17 cellular contexts compared by ENCODE assay signal in the genomic region with DNA sequence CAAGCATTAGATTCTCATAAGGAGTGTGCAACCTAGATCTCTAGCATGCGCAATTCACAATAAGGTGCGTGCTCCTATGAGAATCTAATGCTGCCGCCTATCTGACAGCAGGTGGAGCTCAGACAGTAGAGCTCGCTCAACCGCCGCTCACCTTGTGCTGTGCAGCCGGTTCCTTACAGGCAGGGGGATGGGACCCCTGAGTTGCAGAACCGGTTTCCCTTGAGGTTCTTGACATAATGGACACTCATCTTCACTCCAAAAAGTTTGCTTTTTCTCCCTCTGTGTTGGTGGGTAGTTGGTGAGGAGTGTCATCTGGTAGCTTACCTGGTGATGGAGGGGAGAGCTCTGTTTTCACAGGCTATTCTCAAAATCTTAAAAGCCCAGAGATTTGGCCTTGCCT.
A peak's percentile ranks its signal among the peaks of the same experiment; 100 is the strongest.
DNase-seq lines count a peak whose midpoint lies in the region; ATAC-seq, FAIRE-seq and TF ChIP-seq lines count a peak whose summit lies in the region.
"Had no signal": no experiment of that assay in that cellular context is flagged by ENCODE, and none has a peak within 500 bp of the region (broad histone marks: within the 10 kb centered on the region; RNA-seq: fewer than 3 reads in every experiment).

No MANE protein-coding gene starts in this region.

- no peak overlapping the region for H3K9ac ChIP-seq in K562 (ENCODE audit: insufficient read depth in 1 of 2, low read depth in 2 of 2, low read length in 2 of 2)

- H3K9me3 ChIP-seq in K562 (replicated peaks; ENCODE audit: control insufficient read depth, insufficient read depth, low read depth, low read length), result no peaks in the 10 kb centered on the region
- no peaks in the 10 kb centered on the region for H3K9me3 ChIP-seq in lower lobe of right lung
- no peaks in the 10 kb centered on the region for H3K9me3 ChIP-seq in right cardiac atrium (ENCODE audit: control insufficient read depth, low read length)

- FAIRE-seq in K562 (lab: Jason Lieb, UNC), result no peak
- FAIRE-seq: frontal cortex, G401.6 had no signal

- ATAC-seq in K562, result 0 out of 3 replicates have a peak, but pooled peaks have one; percentile 47
- ATAC-seq in lower lobe of right lung, result peak; percentile 90 to 96
- no peak for ATAC-seq in GM19397 (IDR thresholded peaks at IDR 0.05; ENCODE audit: unreplicated experiment)
- no peak for ATAC-seq in HG03520 (IDR thresholded peaks at IDR 0.05; ENCODE audit: unreplicated experiment)
- ATAC-seq in right cardiac atrium, result no peak
- ATAC-seq in GM21360 (IDR thresholded peaks at IDR 0.05; ENCODE audit: unreplicated experiment), result no peak

- TF ChIP-seq CTCF in LNCaP clone FGC (IDR thresholded peaks at IDR 0.05; ENCODE audit: control insufficient read depth, extremely low read depth, insufficient read depth), result peak; percentile 35
- TF ChIP-seq CTCF in K562 (IDR thresholded peaks at IDR 0.05 in 2 of 3, conservative IDR thresholded peaks at IDR 0.05 in 1 of 3; ENCODE audit: insufficient read depth in 2 of 3, low read depth in 1 of 3, low read length in 3 of 3), result 0 out of 6 replicates have a peak, but pooled peaks of 1 of the 3 experiments have one; percentile 9
- TF ChIP-seq CTCF in lower lobe of right lung (IDR thresholded peaks at IDR 0.05), result peak; percentile 41

- in situ Hi-C loops in K562 (cut with MboI), result no loop called here

- H3K4me3 ChIP-seq in LNCaP clone FGC (ENCODE audit: low read depth, low read length) (no peak overlapping the region), K562 (no peak overlapping the region), lower lobe of right lung (no peak overlapping the region), right cardiac atrium (ENCODE audit: low read length) (no peak overlapping the region)

- POLR2A ChIA-PET in K562 (lab: Yijun Ruan, JAX), result no interaction called here

- BruUV-seq in K562 (replicated peaks; lab: Mats Ljungman, UMichigan), result no TSS peak

- H3K4me2 ChIP-seq in K562 (ENCODE audit: insufficient read depth, low read length), result no peak overlapping the region

- H2AFZ ChIP-seq in K562 (ENCODE audit: low read depth, low read length), result no peak overlapping the region

- H3K27ac ChIP-seq in K562 (ENCODE audit: extremely low read depth, low read depth, low read length), result no peak overlapping the region
- H3K27ac ChIP-seq in lower lobe of right lung, result no peak overlapping the region
- H3K27ac ChIP-seq in right cardiac atrium (ENCODE audit: low read length), result no peak overlapping the region

- no peak for TF ChIP-seq POLR2A in K562 (conservative IDR thresholded peaks at IDR 0.05)

- no peaks in the 10 kb centered on the region for H3K36me3 ChIP-seq in K562 (ENCODE audit: control insufficient read depth, insufficient read depth, low read length)
- no peaks in the 10 kb centered on the region for H3K36me3 ChIP-seq in lower lobe of right lung

- H4K20me1 ChIP-seq in K562 (replicated peaks; ENCODE audit: control insufficient read depth, insufficient read depth, low read length), result no peaks in the 10 kb centered on the region

- no peak for TF ChIP-seq EP300 in K562 (IDR thresholded peaks at IDR 0.05; ENCODE audit: low read length)

- H3K79me2 ChIP-seq in K562 (ENCODE audit: control insufficient read depth, insufficient read depth, low read length), result no peaks in the 10 kb centered on the region

- CTCF ChIA-PET in K562 (lab: Yijun Ruan, JAX; ENCODE audit: low intra/inter-chr PET ratio), result interaction anchor here (0.6 kb wide), 1 partner anchor 144 kb away, joined by 3 read pairs; no protein-coding TSS in a partner anchor

- no peaks in the 10 kb centered on the region for H3K9me1 ChIP-seq in K562 (ENCODE audit: control insufficient read depth, insufficient read depth, low read length)

- DNase-seq in COLO668 (lab: John Stamatoyannopoulos, UW; ENCODE audit: unreplicated experiment) (peak; percentile 24), LNCaP clone FGC (ENCODE audit: low read depth) (no peak), K562 (ENCODE audit: extremely low read depth in 1 of 4, low spot score in 3 of 4) (no peak), lower lobe of right lung (peak; percentile 84), right cardiac atrium (no peak)
- DNase-seq: activated B cell treated with CpG ODN at 0.5 μM for 24 hours; activated T-cell treated with anti-CD3 and anti-CD28 coated beads, Interleukin-2, amount 50 U/mL, for 24 hours; AML-193; amygdala; KG1; NCI-H446; stimulated activated CD8-positive, alpha-beta memory T cell treated with anti-CD3 and anti-CD28 coated beads, Interleukin-4, amount 100 ng/mL, for 48 hours had no signal

- peak in 1 of 2 experiments; percentile 28; a peak in 2 of 4 replicates for TF ChIP-seq RAD21 in K562 (CRISPR knock-in tag; conservative IDR thresholded peaks at IDR 0.05 in 1 of 2, IDR thresholded peaks at IDR 0.05 in 1 of 2)

- no peaks in the 10 kb centered on the region for H3K27me3 ChIP-seq in K562 (ENCODE audit: control insufficient read depth in 2 of 2, insufficient read depth in 2 of 2, low read length in 2 of 2)
- H3K27me3 ChIP-seq in lower lobe of right lung (ENCODE audit: low read depth), result no peaks in the 10 kb centered on the region
- no peaks in the 10 kb centered on the region for H3K27me3 ChIP-seq in right cardiac atrium (ENCODE audit: control insufficient read depth, insufficient read depth)

- intact Hi-C loops in K562 (cut with micrococcal nuclease) (no loop called here), lower lobe of right lung (cut with DNase I) (no loop called here), right cardiac atrium (cut with DNase I) (no loop called here)

- H3K4me1 ChIP-seq in K562 (replicated peaks in 1 of 2; ENCODE audit: control insufficient read depth in 2 of 2, insufficient read depth in 2 of 2, low read length in 2 of 2) (peaks cover 0 to 3% of the 10 kb centered on the region in 2 experiments; a peak in 3 of 5 replicates), lower lobe of right lung (peaks cover 16% of the 10 kb centered on the region), right cardiac atrium (ENCODE audit: control insufficient read depth, insufficient read depth, low read length) (peaks cover 3% of the 10 kb centered on the region)

- 38% methylated on average over 4 of the region's 8 CpGs for WGBS in K562 (ENCODE audit: insufficient coverage, low coverage, missing lambda C conversion rate)
- 95% methylated on average over 8 of the region's 8 CpGs for WGBS in right cardiac atrium

TF ChIP-seq in K562, 482 proteins besides CTCF, POLR2A, EP300 and RAD21:
- no peak for TF ChIP-seq HNRNPLL (IDR thresholded peaks at IDR 0.05; ENCODE audit: low read depth, low read length, poor library complexity, severe bottlenecking)
- TF ChIP-seq RFX5 (IDR thresholded peaks at IDR 0.05; ENCODE audit: low read depth, low read length), result no peak
- TF ChIP-seq GTF2F1 (IDR thresholded peaks at IDR 0.05; ENCODE audit: low read depth, low read length), result no peak
- no peak for TF ChIP-seq BCL6 (CRISPR knock-in tag; IDR thresholded peaks at IDR 0.05)
- TF ChIP-seq NCOA1 (IDR thresholded peaks at IDR 0.05; ENCODE audit: low read depth), result no peak
- TF ChIP-seq RBM17 (IDR thresholded peaks at IDR 0.05; ENCODE audit: borderline replicate concordance, low read depth, low read length), result no peak
- no peak for TF ChIP-seq ZNF507 (tag; conservative IDR thresholded peaks at IDR 0.05)
- TF ChIP-seq, protein P1, sequence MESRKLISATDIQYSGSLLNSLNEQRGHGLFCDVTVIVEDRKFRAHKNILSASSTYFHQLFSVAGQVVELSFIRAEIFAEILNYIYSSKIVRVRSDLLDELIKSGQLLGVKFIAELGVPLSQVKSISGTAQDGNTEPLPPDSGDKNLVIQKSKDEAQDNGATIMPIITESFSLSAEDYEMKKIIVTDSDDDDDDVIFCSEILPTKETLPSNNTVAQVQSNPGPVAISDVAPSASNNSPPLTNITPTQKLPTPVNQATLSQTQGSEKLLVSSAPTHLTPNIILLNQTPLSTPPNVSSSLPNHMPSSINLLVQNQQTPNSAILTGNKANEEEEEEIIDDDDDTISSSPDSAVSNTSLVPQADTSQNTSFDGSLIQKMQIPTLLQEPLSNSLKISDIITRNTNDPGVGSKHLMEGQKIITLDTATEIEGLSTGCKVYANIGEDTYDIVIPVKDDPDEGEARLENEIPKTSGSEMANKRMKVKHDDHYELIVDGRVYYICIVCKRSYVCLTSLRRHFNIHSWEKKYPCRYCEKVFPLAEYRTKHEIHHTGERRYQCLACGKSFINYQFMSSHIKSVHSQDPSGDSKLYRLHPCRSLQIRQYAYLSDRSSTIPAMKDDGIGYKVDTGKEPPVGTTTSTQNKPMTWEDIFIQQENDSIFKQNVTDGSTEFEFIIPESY (CRISPR knock-in tag; IDR thresholded peaks at IDR 0.05), result no peak
- TF ChIP-seq ZNF311 (CRISPR knock-in tag; IDR thresholded peaks at IDR 0.05), result no peak

Comparison
In these comparisons a context has a peak if more than half of its experiments do, and no peak if none do; other contexts are left out.
1. DNase-seq: peak in COLO668 (single experiment) and lower lobe of right lung (single experiment); none in LNCaP clone FGC (single experiment), K562 (0 of 4) and right cardiac atrium (0 of 3).
2. ATAC-seq: peak in K562 (single experiment) and lower lobe of right lung (2 of 2); none in GM19397 (single experiment), HG03520 (single experiment), right cardiac atrium (0 of 2) and GM21360 (single experiment).